Comparison of ENCODE assay signal across 17 cellular contexts in the genomic region with DNA sequence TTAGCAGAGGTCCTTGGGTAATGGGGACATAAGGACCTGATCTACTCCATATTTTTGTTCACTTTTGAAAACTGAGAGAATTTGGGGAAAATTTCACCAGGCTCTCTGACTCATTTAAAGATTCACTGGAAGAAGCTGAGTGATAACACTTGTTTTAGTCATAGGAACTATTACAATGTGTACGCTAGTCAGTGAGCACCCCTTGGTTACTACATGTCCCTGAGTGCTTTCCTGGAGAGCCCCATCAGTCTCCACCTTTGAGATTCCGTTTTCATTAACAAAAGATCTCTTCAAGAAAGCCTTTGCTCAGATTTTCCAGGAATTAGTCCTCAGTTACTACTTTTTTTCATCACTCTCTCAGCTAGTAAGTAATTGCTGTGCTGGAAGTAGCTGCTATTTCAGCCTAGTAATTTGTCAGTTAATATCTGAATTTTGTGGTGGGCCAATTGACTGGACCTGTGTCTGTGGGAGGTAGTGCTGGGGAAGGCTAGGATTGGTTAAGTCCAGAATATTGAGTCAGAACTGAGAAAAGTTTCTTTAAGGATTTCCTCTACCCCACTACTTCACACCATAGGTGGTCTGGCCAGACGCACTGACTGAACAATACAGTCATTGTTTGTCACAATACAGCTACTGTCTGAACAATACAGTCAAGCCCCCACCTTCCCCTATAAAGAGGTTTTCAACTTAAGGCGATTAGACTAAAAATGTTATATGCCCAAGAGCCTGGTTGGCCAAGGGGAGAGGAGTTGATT.
"Had no signal": no experiment of that assay in that cellular context is flagged by ENCODE, and none has a peak within 500 bp of the region (broad histone marks: within the 10 kb centered on the region; RNA-seq: fewer than 3 reads in every experiment).

No MANE protein-coding gene starts in this region.

- ATAC-seq: activated CD8-positive, alpha-beta T cell treated with anti-CD3 and anti-CD28 coated beads, Interleukin-2, amount 10 ng/mL, durations not matched to agents 7 days and 5 days; T-cell had no signal

- H3K4me3 ChIP-seq: lung, right atrium auricular region, SK-N-MC had no signal

- H3K27me3 Mint-ChIP-seq: brain; central memory CD8-positive, alpha-beta T cell; dendritic cell treated with granulocyte-macrophage colony-stimulating factor and Interleukin-4, amounts not matched to agents 40 ng/mL and 50 ng/mL, for 4 days; naive B cell; stimulated activated naive B cell treated with anti-CD40 and anti-IgM and Interleukin-4, amounts not matched to agents 10 μg/mL and 1 μg/mL and 100 μg/mL, for 72 hours; T-cell; type B pancreatic cell had no signal

- H3K27ac Mint-ChIP-seq: activated CD8-positive, alpha-beta T cell treated with anti-CD3 and anti-CD28 coated beads, Interleukin-2, amount 10 ng/mL, durations not matched to agents 7 days and 5 days; brain; dendritic cell treated with granulocyte-macrophage colony-stimulating factor and Interleukin-4, amounts not matched to agents 40 ng/mL and 50 ng/mL, for 4 days; stimulated activated naive B cell treated with anti-CD40 and anti-IgM and Interleukin-4, amounts not matched to agents 10 μg/mL and 1 μg/mL and 100 μg/mL, for 72 hours; T-cell; type B pancreatic cell had no signal

- H3K4me3 Mint-ChIP-seq: activated CD8-positive, alpha-beta T cell treated with anti-CD3 and anti-CD28 coated beads, Interleukin-2, amount 10 ng/mL, durations not matched to agents 7 days and 5 days; brain; central memory CD8-positive, alpha-beta T cell; dendritic cell treated with granulocyte-macrophage colony-stimulating factor and Interleukin-4, amounts not matched to agents 40 ng/mL and 50 ng/mL, for 4 days; naive B cell; stimulated activated naive B cell treated with anti-CD40 and anti-IgM and Interleukin-4, amounts not matched to agents 10 μg/mL and 1 μg/mL and 100 μg/mL, for 72 hours; T-cell; type B pancreatic cell had no signal

- H3K36me3 Mint-ChIP-seq: type B pancreatic cell had no signal

- H3K36me3 ChIP-seq: neutrophil, right atrium auricular region had no signal

- H3K9me3 ChIP-seq: neutrophil had no signal

- H3K4me1 Mint-ChIP-seq: brain; central memory CD8-positive, alpha-beta T cell; naive B cell; stimulated activated naive B cell treated with anti-CD40 and anti-IgM and Interleukin-4, amounts not matched to agents 10 μg/mL and 1 μg/mL and 100 μg/mL, for 72 hours; T-cell had no signal

- H3K4me1 ChIP-seq: right atrium auricular region had no signal

- DNase-seq: activated CD8-positive, alpha-beta T cell treated with anti-CD3 and anti-CD28 coated beads, Interleukin-2, amount 10 ng/mL, durations not matched to agents 7 days and 5 days; activated gamma-delta T cell; hippocampal formation; naive B cell; small intestine; stimulated activated naive B cell treated with anti-CD40 and anti-IgM and Interleukin-4, amounts not matched to agents 10 μg/mL and 1 μg/mL and 100 μg/mL, for 72 hours; T-cell; T1000 had no signal

- H3K27ac ChIP-seq: neutrophil, right atrium auricular region, SK-N-MC, VCaP had no signal

- H3K27me3 ChIP-seq: neutrophil, right atrium auricular region had no signal
